Comparison of ENCODE assay signal across 13 cellular contexts in the genomic region with DNA sequence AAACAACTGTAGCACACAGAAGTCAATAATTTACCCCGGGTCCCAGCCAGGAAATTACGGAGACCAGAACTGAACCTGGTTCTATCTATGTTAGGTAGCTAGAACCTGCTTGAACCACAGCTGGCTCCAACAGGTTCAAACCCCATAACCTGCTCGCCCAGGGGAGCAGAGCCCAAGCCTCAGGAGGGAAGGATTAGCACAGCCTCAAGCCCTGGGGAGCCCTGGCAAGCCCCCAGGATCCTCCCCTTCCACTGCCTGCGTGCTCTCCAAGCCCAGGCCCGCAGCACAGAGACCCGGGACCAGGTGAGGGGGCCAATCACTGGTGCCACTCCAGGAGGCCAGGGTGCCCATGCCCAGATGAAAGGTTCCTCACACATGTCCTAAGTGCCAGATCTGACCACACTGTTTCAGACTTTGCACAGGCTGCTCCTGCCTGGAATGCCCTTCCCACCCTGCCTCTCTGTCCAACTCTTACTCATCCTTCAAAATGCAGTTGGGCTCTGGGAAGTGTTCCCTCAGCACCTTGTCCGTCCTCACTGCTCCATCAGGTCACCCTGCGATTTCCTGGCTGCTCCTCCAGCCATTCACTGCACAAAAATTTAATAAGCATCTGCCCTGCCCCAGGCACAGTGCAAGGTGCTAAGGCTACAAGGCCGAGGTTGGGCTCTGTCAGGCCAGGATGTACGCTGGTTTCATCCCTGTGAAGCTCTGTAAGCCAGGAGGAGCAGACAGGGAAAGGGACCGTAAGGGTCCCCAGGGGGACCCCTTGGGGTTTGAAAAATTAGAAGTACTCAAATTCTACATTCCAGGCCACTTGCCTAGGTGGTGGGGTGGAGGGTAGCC. TPM values are rescaled to one million over a fixed set of nuclear protein-coding genes. Genes with fewer than 3 reads are reported as not detected.
A peak's percentile ranks its signal among the peaks of the same experiment; 100 is the strongest.
DNase-seq lines count a peak whose midpoint lies in the region; ATAC-seq, FAIRE-seq and TF ChIP-seq lines count a peak whose summit lies in the region.
"Had no signal": no experiment of that assay in that cellular context is flagged by ENCODE, and none has a peak within 500 bp of the region (broad histone marks: within the 10 kb centered on the region; RNA-seq: fewer than 3 reads in every experiment).

No MANE protein-coding gene starts in this region.

- no peak for TF ChIP-seq EP300 in A549 (IDR thresholded peaks at IDR 0.05)

- H3K9me3 ChIP-seq in A549 (no peaks in the 10 kb centered on the region), mucosa of stomach (ENCODE audit: control insufficient read depth, low read length) (no peaks in the 10 kb centered on the region)
- H3K9me3 ChIP-seq: heart left ventricle had no signal

- H3K36me3 Mint-ChIP-seq in progenitor cell of endocrine pancreas (ENCODE audit: insufficient read depth): no peaks in the 10 kb centered on the region

- H3K36me3 ChIP-seq in mucosa of stomach (ENCODE audit: control insufficient read depth, insufficient read depth, low read length): no peaks in the 10 kb centered on the region

- H3K27me3 ChIP-seq in mucosa of stomach (ENCODE audit: control insufficient read depth, insufficient read depth, low read length): no peaks in the 10 kb centered on the region
- H3K27me3 ChIP-seq: heart left ventricle had no signal

- FAIRE-seq in A549 (lab: Jason Lieb, UNC) (no peak), HTR-8/SVneo (lab: Jason Lieb, UNC) (peak; percentile 31)

- POLR2A ChIA-PET in A549 (lab: Yijun Ruan, JAX): no interaction called here

- peaks cover 29% of the 10 kb centered on the region for H3K4me1 ChIP-seq in A549
- peaks cover 69% of the 10 kb centered on the region for H3K4me1 ChIP-seq in mucosa of stomach (ENCODE audit: control insufficient read depth, insufficient read depth, low read length)

- peak overlapping the region in 1 of 2 experiments; percentile 25; a peak in 1 of 6 replicates for H3K27ac ChIP-seq in A549
- H3K27ac ChIP-seq: HL-60 had no signal

- WGBS in A549 (ENCODE audit: missing lambda C conversion rate): 60% methylated on average over 11 of the region's 11 CpGs

- H3K9ac ChIP-seq in mucosa of stomach (ENCODE audit: low read length): peak overlapping the region; percentile 5

- no peak for TF ChIP-seq POLR2A in A549 (IDR thresholded peaks at IDR 0.05; ENCODE audit: low read length)

- H3K27ac Mint-ChIP-seq in progenitor cell of endocrine pancreas: no peak overlapping the region

- TF ChIP-seq RAD21 in A549 (conservative IDR thresholded peaks at IDR 0.05 in 1 of 2, IDR thresholded peaks at IDR 0.05 in 1 of 2): no peak

- DNase-seq in A549 (ENCODE audit: low read depth in 1 of 2, low spot score in 1 of 2) (no peak), HTR-8/SVneo (ENCODE audit: insufficient read length, low spot score) (no peak), epithelial cell of esophagus (ENCODE audit: low read depth) (peak; percentile 14), foreskin fibroblast (no peak), progenitor cell of endocrine pancreas (ENCODE audit: low spot score, unreplicated experiment) (no peak)
- DNase-seq in activated naive CD4-positive, alpha-beta T cell (lab: John Stamatoyannopoulos, UW): no peak
- DNase-seq: activated CD4-positive, alpha-beta T cell treated with anti-CD3 and anti-CD28 coated beads for 1 hour; activated T-cell treated with anti-CD3 and anti-CD28 coated beads, Interleukin-2, amount 50 U/mL, for 4 hours; MM.1S had no signal

- CTCF ChIA-PET in A549 (lab: Yijun Ruan, JAX): interaction anchor here (1.2 to 2.3 kb wide), 3 partner anchors 10 to 66 kb away, joined by 3 to 18 read pairs (median 4); no protein-coding TSS in a partner anchor

- ATAC-seq in A549: peak; percentile 31 to 47; a peak in 4 of 6 replicates
- no peak for ATAC-seq in HG03095 (IDR thresholded peaks at IDR 0.05; ENCODE audit: unreplicated experiment)
- ATAC-seq: activated T-cell treated with anti-CD3 and anti-CD28 coated beads, Interleukin-2, amount 50 U/mL, for 4 hours; heart left ventricle had no signal

- no peak overlapping the region for H3K4me3 Mint-ChIP-seq in progenitor cell of endocrine pancreas (ENCODE audit: low read depth)
- H3K4me3 Mint-ChIP-seq: activated T-cell treated with anti-CD3 and anti-CD28 coated beads, Interleukin-2, amount 50 U/mL, for 4 hours had no signal

- no peaks in the 10 kb centered on the region for H3K9me3 Mint-ChIP-seq in progenitor cell of endocrine pancreas (ENCODE audit: low read depth)
- H3K9me3 Mint-ChIP-seq: activated T-cell treated with anti-CD3 and anti-CD28 coated beads, Interleukin-2, amount 50 U/mL, for 4 hours had no signal

- H3K27me3 Mint-ChIP-seq in progenitor cell of endocrine pancreas: no peaks in the 10 kb centered on the region

- H3K4me2 ChIP-seq in A549: peak overlapping the region; percentile 9

- TF ChIP-seq CTCF in A549 (IDR thresholded peaks at IDR 0.05) (no peak), epithelial cell of esophagus (IDR thresholded peaks at IDR 0.05; ENCODE audit: insufficient read depth, low read depth, low read length, missing control alignments) (no peak), foreskin fibroblast (IDR thresholded peaks at IDR 0.05; ENCODE audit: low read depth, low read length) (no peak), progenitor cell of endocrine pancreas (IDR thresholded peaks at IDR 0.05; ENCODE audit: unreplicated experiment) (no peak)

- H3K4me1 Mint-ChIP-seq in progenitor cell of endocrine pancreas (ENCODE audit: low read depth): peaks cover 30% of the 10 kb centered on the region

- no peak overlapping the region for H3K4me3 ChIP-seq in A549
- H3K4me3 ChIP-seq in epithelial cell of esophagus (ENCODE audit: low read length): no peak overlapping the region
- no peak overlapping the region for H3K4me3 ChIP-seq in mucosa of stomach (ENCODE audit: low read length)
- H3K4me3 ChIP-seq in foreskin fibroblast (ENCODE audit: low read depth in 1 of 2, low read length in 2 of 2): no peak overlapping the region
- H3K4me3 ChIP-seq: heart left ventricle had no signal

TF ChIP-seq in A549, 52 proteins besides CTCF, POLR2A, EP300 and RAD21:
- TF ChIP-seq TFCP2L1 (CRISPR knock-in tag; IDR thresholded peaks at IDR 0.05) (no peak), FOXS1 (CRISPR knock-in tag; IDR thresholded peaks at IDR 0.05) (no peak), RNF2 (IDR thresholded peaks at IDR 0.05; ENCODE audit: borderline replicate concordance, low read depth) (no peak), MYC (IDR thresholded peaks at IDR 0.05; ENCODE audit: borderline replicate concordance, low read length) (no peak), JUNB (IDR thresholded peaks at IDR 0.05) (no peak), FOSL2 (IDR thresholded peaks at IDR 0.05) (no peak), FOSL2 (CRISPR knock-in tag; IDR thresholded peaks at IDR 0.05) (no peak), CEBPB (IDR thresholded peaks at IDR 0.05) (no peak), MAFK (IDR thresholded peaks at IDR 0.05; ENCODE audit: partially characterized antibody) (no peak)
- TF ChIP-seq, protein P1, sequence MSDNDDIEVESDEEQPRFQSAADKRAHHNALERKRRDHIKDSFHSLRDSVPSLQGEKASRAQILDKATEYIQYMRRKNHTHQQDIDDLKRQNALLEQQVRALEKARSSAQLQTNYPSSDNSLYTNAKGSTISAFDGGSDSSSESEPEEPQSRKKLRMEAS (IDR thresholded peaks at IDR 0.05): no peak
- TF ChIP-seq, protein P2, sequence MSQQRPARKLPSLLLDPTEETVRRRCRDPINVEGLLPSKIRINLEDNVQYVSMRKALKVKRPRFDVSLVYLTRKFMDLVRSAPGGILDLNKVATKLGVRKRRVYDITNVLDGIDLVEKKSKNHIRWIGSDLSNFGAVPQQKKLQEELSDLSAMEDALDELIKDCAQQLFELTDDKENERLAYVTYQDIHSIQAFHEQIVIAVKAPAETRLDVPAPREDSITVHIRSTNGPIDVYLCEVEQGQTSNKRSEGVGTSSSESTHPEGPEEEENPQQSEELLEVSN (IDR thresholded peaks at IDR 0.05; ENCODE audit: borderline replicate concordance, low read depth): no peak
- TF ChIP-seq, protein P3, sequence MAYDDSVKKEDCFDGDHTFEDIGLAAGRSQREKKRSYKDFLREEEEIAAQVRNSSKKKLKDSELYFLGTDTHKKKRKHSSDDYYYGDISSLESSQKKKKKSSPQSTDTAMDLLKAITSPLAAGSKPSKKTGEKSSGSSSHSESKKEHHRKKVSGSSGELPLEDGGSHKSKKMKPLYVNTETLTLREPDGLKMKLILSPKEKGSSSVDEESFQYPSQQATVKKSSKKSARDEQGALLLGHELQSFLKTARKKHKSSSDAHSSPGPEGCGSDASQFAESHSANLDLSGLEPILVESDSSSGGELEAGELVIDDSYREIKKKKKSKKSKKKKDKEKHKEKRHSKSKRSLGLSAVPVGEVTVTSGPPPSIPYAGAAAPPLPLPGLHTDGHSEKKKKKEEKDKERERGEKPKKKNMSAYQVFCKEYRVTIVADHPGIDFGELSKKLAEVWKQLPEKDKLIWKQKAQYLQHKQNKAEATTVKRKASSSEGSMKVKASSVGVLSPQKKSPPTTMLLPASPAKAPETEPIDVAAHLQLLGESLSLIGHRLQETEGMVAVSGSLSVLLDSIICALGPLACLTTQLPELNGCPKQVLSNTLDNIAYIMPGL (CRISPR knock-in tag; IDR thresholded peaks at IDR 0.05; ENCODE audit: borderline replicate concordance): no peak
- TF ChIP-seq, protein P4, sequence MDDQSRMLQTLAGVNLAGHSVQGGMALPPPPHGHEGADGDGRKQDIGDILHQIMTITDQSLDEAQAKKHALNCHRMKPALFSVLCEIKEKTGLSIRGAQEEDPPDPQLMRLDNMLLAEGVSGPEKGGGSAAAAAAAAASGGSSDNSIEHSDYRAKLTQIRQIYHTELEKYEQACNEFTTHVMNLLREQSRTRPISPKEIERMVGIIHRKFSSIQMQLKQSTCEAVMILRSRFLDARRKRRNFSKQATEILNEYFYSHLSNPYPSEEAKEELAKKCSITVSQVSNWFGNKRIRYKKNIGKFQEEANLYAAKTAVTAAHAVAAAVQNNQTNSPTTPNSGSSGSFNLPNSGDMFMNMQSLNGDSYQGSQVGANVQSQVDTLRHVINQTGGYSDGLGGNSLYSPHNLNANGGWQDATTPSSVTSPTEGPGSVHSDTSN (IDR thresholded peaks at IDR 0.05): no peak

RNA-seq across cellular contexts. Expression of a gene that starts 32.2 kb away (rescaled TPM):
- 14.3 and 18.1 TPM in 2 replicates for polyA plus RNA-seq in A549 (2011; rRNA removed)
- 4.8 TPM in 2 replicates for polyA plus RNA-seq in A549 (2012; cell fraction: cytosol; rRNA removed)
- 3.8 and 5.0 TPM in 2 replicates for polyA plus RNA-seq in A549 (2012; cell fraction: nucleus; rRNA removed)
- 4.9 to 8.4 TPM (median 6.8 TPM) in 3 replicates for polyA plus RNA-seq in A549 (2017; fragmentation: RNase III; extraction: RNeasy Plus Mini Kit Qiagen cat#74134 plus additional on column Dnase treatment)
- 54.8 and 57.9 TPM in 2 replicates for polyA minus RNA-seq in A549 (2011; rRNA and poly(A)+ RNA removed)
- total RNA-seq in progenitor cell of endocrine pancreas: 32.5 and 36.0 TPM in 2 replicates
